In the genomic region with DNA sequence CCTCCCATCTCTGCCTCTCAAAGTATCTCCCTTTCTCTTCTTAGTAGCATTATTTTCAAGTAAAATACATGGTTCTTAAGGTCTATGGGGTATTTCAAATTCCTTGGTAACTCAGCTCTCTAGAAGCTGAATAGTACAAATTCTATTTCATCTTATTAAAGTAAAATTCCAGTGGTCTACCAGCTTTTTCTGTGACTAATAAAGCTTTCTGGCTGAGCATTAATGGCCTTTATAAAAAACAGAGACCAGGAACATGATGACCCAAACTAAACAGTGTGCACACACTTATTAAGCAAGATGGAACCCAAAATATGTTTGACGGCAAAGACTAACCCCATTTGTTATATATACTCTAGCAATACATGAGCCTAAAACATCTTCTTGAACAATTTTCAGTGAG, we compare ENCODE assay signal across 16 cellular contexts.
"Had no signal": no experiment of that assay in that cellular context is flagged by ENCODE, and none has a peak within 500 bp of the region (broad histone marks: within the 10 kb centered on the region; RNA-seq: fewer than 3 reads in every experiment).

No MANE protein-coding gene starts in this region.

- H3K4me3 ChIP-seq: colonic mucosa, hepatocyte, mucosa of descending colon, right atrium auricular region, smooth muscle cell had no signal

- H3K4me1 ChIP-seq: colonic mucosa, right atrium auricular region had no signal

- DNase-seq: colonic mucosa; dermis blood vessel endothelial cell; foreskin melanocyte; head of caudate nucleus; kidney glomerular epithelial cell; mammary epithelial cell; mucosa of descending colon; natural killer cell; posterior cingulate gyrus; stimulated activated CD4-positive, alpha-beta T cell treated with anti-CD3 and anti-CD28 coated beads, Interleukin-2, amount 100 ng/mL, for 48 hours; stimulated activated naive CD4-positive, alpha-beta T cell treated with Interleukin-2 at 50 U/mL for 16 hours; trophoblast cell had no signal

- H3K9me3 ChIP-seq: colonic mucosa, mucosa of descending colon, right atrium auricular region had no signal

- H3K27ac ChIP-seq: colonic mucosa, hepatocyte, right atrium auricular region had no signal

- ATAC-seq: left lobe of liver, mucosa of descending colon, natural killer cell had no signal

- H3K36me3 ChIP-seq: colonic mucosa, right atrium auricular region had no signal

- H3K27me3 ChIP-seq: colonic mucosa, hepatocyte, right atrium auricular region had no signal
